ENCODE assay signal across 2 cellular contexts in genomic region chr2:159850789-159851188, GRCh38.
A peak's percentile ranks its signal among the peaks of the same experiment; 100 is the strongest.
TF ChIP-seq lines count a peak whose summit lies in the region.

No MANE protein-coding gene starts in this region.

TF ChIP-seq in HEK293, 187 proteins besides CTCF, POLR2A, EP300 and RAD21:
- TF ChIP-seq ZNF664 (tag by site-specific recombination; IDR thresholded peaks at IDR 0.05) (peak; percentile 79), ZNF701 (tag by site-specific recombination; IDR thresholded peaks at IDR 0.05) (no peak), WT1 (tag by site-specific recombination; IDR thresholded peaks at IDR 0.05) (no peak), ZNF19 (tag by site-specific recombination; IDR thresholded peaks at IDR 0.05; ENCODE audit: low read depth) (no peak)
TF ChIP-seq in HEK293: peak in this region for 1.

TF ChIP-seq in K562, 482 proteins besides CTCF, POLR2A, EP300 and RAD21:
- TF ChIP-seq RBM25 (IDR thresholded peaks at IDR 0.05; ENCODE audit: low read depth, low read length, severe bottlenecking) (peak; percentile 50), C11orf30 (IDR thresholded peaks at IDR 0.05; ENCODE audit: low read depth) (no peak)
- TF ChIP-seq, protein P1, sequence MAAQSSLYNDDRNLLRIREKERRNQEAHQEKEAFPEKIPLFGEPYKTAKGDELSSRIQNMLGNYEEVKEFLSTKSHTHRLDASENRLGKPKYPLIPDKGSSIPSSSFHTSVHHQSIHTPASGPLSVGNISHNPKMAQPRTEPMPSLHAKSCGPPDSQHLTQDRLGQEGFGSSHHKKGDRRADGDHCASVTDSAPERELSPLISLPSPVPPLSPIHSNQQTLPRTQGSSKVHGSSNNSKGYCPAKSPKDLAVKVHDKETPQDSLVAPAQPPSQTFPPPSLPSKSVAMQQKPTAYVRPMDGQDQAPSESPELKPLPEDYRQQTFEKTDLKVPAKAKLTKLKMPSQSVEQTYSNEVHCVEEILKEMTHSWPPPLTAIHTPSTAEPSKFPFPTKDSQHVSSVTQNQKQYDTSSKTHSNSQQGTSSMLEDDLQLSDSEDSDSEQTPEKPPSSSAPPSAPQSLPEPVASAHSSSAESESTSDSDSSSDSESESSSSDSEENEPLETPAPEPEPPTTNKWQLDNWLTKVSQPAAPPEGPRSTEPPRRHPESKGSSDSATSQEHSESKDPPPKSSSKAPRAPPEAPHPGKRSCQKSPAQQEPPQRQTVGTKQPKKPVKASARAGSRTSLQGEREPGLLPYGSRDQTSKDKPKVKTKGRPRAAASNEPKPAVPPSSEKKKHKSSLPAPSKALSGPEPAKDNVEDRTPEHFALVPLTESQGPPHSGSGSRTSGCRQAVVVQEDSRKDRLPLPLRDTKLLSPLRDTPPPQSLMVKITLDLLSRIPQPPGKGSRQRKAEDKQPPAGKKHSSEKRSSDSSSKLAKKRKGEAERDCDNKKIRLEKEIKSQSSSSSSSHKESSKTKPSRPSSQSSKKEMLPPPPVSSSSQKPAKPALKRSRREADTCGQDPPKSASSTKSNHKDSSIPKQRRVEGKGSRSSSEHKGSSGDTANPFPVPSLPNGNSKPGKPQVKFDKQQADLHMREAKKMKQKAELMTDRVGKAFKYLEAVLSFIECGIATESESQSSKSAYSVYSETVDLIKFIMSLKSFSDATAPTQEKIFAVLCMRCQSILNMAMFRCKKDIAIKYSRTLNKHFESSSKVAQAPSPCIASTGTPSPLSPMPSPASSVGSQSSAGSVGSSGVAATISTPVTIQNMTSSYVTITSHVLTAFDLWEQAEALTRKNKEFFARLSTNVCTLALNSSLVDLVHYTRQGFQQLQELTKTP (IDR thresholded peaks at IDR 0.05; ENCODE audit: low read depth in 1 of 2, partially characterized antibody in 2 of 2), result no peak
TF ChIP-seq in K562: peak in this region for 1.
